In the genomic region with DNA sequence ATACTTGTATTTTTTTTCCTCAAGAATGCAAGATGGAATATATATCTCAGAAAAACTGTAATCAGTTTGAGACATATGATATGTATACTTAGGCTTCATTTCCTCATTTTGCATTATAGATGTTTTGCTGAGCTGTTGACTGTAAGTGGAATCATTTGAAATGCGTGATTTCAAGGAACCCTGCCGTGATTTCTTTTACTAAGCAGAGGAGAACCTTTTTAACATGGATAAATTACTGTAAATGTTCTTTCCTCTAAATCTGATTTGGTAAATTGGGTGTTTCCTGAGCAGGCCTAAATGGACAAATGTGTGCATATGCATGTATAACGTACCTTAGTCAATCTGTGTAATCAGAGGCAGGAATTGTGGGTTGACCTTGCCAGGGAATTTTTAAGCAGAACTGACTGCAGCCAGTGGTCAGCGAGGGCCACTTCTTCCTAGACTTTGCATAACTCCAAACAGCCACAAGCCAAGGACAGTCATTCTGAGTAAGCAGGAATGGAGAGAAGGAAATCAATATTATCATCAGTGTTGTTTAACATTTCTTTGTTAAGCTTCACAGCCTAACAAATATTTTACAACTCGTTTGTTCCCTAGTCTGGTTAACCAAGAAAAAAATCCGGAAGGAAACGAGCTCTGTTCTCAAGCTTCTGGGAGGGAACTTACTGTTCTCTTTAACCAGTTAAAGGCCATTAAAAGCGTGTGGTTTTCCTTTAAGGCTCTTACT, we compare ENCODE assay signal across 15 cellular contexts.
DNase-seq lines count a peak whose midpoint lies in the region; ATAC-seq and TF ChIP-seq lines count a peak whose summit lies in the region.
"Had no signal": no experiment of that assay in that cellular context is flagged by ENCODE, and none has a peak within 500 bp of the region (broad histone marks: within the 10 kb centered on the region; RNA-seq: fewer than 3 reads in every experiment).

No MANE protein-coding gene starts in this region.

- 0 out of 2 replicates have a peak overlapping the region, but pooled peaks have one; percentile 6 for H2AFZ ChIP-seq in PC-9

- peaks cover 13% of the 10 kb centered on the region for H3K27me3 Mint-ChIP-seq in activated naive CD4-positive, alpha-beta T cell treated with anti-CD3 and anti-CD28 coated beads, Interleukin-2, amount 10 ng/mL, durations not matched to agents 7 days and 5 days

- H3K27ac Mint-ChIP-seq in activated naive CD4-positive, alpha-beta T cell treated with anti-CD3 and anti-CD28 coated beads, Interleukin-2, amount 10 ng/mL, durations not matched to agents 7 days and 5 days, result no peak overlapping the region

- DNase-seq in GM03348 (ENCODE audit: low spot score) (peak; percentile 28), PC-9 (peak in 1 of 2 experiments; percentile 62), fibroblast of gingiva (ENCODE audit: low read depth) (peak; percentile 10), skeletal muscle cell (ENCODE audit: low read depth) (peak; percentile 8), colonic mucosa (no peak)
- no peak for DNase-seq in activated naive CD4-positive, alpha-beta T cell treated with anti-CD3 and anti-CD28 coated beads, Interleukin-2, amount 10 ng/mL, durations not matched to agents 7 days and 5 days
- DNase-seq: activated CD4-positive, alpha-beta T cell treated with anti-CD3 and anti-CD28 coated beads, Interleukin-2, amount 50 U/mL, for 4 hours; activated gamma-delta T cell treated with Interleukin-2 at 50 U/mL for 16 hours; cortex of kidney; lower lobe of right lung; NCI-H1105; NCI-H774; ovary; stomach had no signal

- no peaks in the 10 kb centered on the region for H3K9me2 ChIP-seq in PC-9 (ENCODE audit: insufficient read depth)

- H3K4me3 ChIP-seq in PC-9, result no peak overlapping the region
- no peak overlapping the region for H3K4me3 ChIP-seq in skeletal muscle cell (ENCODE audit: low read depth, low read length)
- H3K4me3 ChIP-seq in colonic mucosa, result no peak overlapping the region
- H3K4me3 ChIP-seq: lower lobe of right lung, ovary, stomach had no signal

- H3K9me3 ChIP-seq in PC-9 (ENCODE audit: insufficient read depth, low read depth), result no peaks in the 10 kb centered on the region
- no peaks in the 10 kb centered on the region for H3K9me3 ChIP-seq in colonic mucosa
- H3K9me3 ChIP-seq: lower lobe of right lung, ovary, stomach had no signal

- TF ChIP-seq CTCF in PC-9 (conservative IDR thresholded peaks at IDR 0.05) (no peak), colonic mucosa (IDR thresholded peaks at IDR 0.05) (no peak)

- H3K36me3 ChIP-seq in PC-9 (ENCODE audit: low read depth) (no peaks in the 10 kb centered on the region), colonic mucosa (no peaks in the 10 kb centered on the region)
- H3K36me3 ChIP-seq: lower lobe of right lung, ovary, stomach had no signal

- no peaks in the 10 kb centered on the region for H3K4me1 ChIP-seq in PC-9 (replicated peaks; ENCODE audit: insufficient read depth)
- no peaks in the 10 kb centered on the region for H3K4me1 ChIP-seq in colonic mucosa
- H3K4me1 ChIP-seq: lower lobe of right lung, stomach had no signal

- ATAC-seq in HG02763 (IDR thresholded peaks at IDR 0.05; ENCODE audit: unreplicated experiment), result no peak
- ATAC-seq: lower lobe of right lung had no signal

- no peaks in the 10 kb centered on the region for H3F3A ChIP-seq in PC-9 (ENCODE audit: insufficient read depth, low read depth)

- H3K4me2 ChIP-seq in PC-9, result no peak overlapping the region

- intact Hi-C loops in PC-9 (cut with micrococcal nuclease; ENCODE audit: unreplicated experiment) (no loop called here), colonic mucosa (cut with DNase I) (no loop called here)

- POLR2A ChIA-PET in PC-9 (lab: Charles Lee; ENCODE audit: unreplicated experiment), result no interaction called here

- no peaks in the 10 kb centered on the region for H3K4me1 Mint-ChIP-seq in activated naive CD4-positive, alpha-beta T cell treated with anti-CD3 and anti-CD28 coated beads, Interleukin-2, amount 10 ng/mL, durations not matched to agents 7 days and 5 days

- no TSS peak for BruUV-seq in PC-9 (replicated peaks; lab: Mats Ljungman, UMichigan)

- H3K27me3 ChIP-seq in PC-9 (ENCODE audit: insufficient read depth, low read depth) (no peaks in the 10 kb centered on the region), colonic mucosa (no peaks in the 10 kb centered on the region)
- H3K27me3 ChIP-seq: ovary had no signal

- CTCF ChIA-PET in PC-9 (lab: Charles Lee), result no interaction called here
- CTCF ChIA-PET in activated naive CD4-positive, alpha-beta T cell treated with anti-CD3 and anti-CD28 coated beads, Interleukin-2, amount 10 ng/mL, durations not matched to agents 7 days and 5 days (lab: Charles Lee), result interaction anchor here (2.0 kb wide), 1 partner anchor 724 kb away, joined by 5 read pairs; no protein-coding TSS in a partner anchor

- no peak overlapping the region for H3K9ac ChIP-seq in colonic mucosa (ENCODE audit: low read depth in 2 of 2, low read length in 2 of 2)

- H4K20me1 ChIP-seq in PC-9 (ENCODE audit: insufficient read depth), result no peaks in the 10 kb centered on the region

- H3K79me2 ChIP-seq in PC-9 (ENCODE audit: low read depth), result no peaks in the 10 kb centered on the region

- H3K36me3 Mint-ChIP-seq in activated naive CD4-positive, alpha-beta T cell treated with anti-CD3 and anti-CD28 coated beads, Interleukin-2, amount 10 ng/mL, durations not matched to agents 7 days and 5 days, result no peaks in the 10 kb centered on the region

- no peak overlapping the region for H3K4me3 Mint-ChIP-seq in activated naive CD4-positive, alpha-beta T cell treated with anti-CD3 and anti-CD28 coated beads, Interleukin-2, amount 10 ng/mL, durations not matched to agents 7 days and 5 days

- H3K27ac ChIP-seq in PC-9, result no peak overlapping the region
- no peak overlapping the region for H3K27ac ChIP-seq in colonic mucosa
- H3K27ac ChIP-seq: lower lobe of right lung, ovary had no signal

- H3K9me3 Mint-ChIP-seq in activated naive CD4-positive, alpha-beta T cell treated with anti-CD3 and anti-CD28 coated beads, Interleukin-2, amount 10 ng/mL, durations not matched to agents 7 days and 5 days, result no peaks in the 10 kb centered on the region

Comparison
In these comparisons a context has a peak if more than half of its experiments do, and no peak if none do; other contexts are left out.
1. DNase-seq: peak in GM03348 (single experiment), fibroblast of gingiva (single experiment) and skeletal muscle cell (single experiment); none in activated naive CD4-positive, alpha-beta T cell treated with anti-CD3 and anti-CD28 coated beads, Interleukin-2, amount 10 ng/mL, durations not matched to agents 7 days and 5 days (single experiment) and colonic mucosa (single experiment).